In the genomic region with DNA sequence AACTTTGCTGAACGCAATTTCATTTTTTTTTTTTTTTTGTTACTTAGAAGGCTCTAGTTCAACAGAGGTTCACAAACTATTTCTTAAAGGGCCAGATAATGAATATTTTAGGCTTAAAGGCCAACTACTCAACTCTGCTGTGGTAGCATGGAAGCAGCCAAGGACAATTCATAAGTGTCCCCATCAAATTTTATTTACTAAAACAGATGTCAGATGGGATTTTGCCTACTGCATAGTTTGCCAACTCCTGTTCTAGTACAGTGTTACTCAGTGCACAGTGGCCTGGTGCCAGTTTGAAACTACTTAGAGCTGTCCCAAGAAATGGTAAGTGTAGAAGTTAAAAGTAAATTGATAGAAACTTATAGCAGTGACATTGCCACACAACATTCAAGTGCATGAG, we compare ENCODE assay signal across 9 cellular contexts.
"Had no signal": no experiment of that assay in that cellular context is flagged by ENCODE, and none has a peak within 500 bp of the region (broad histone marks: within the 10 kb centered on the region; RNA-seq: fewer than 3 reads in every experiment).

No MANE protein-coding gene starts in this region.

- H3K9ac ChIP-seq: GM23248 had no signal

- ATAC-seq: HCT116, K562 had no signal

- DNase-seq: GM23248, GOT3, H7, HFFc6, IMR-90 had no signal

- H3K36me3 ChIP-seq: HAP-1 had no signal

- H3K27ac ChIP-seq: GM23248 had no signal

- H3K4me3 Mint-ChIP-seq: HFFc6 had no signal

- H3K27ac Mint-ChIP-seq: HFFc6 had no signal

- FAIRE-seq: HTR-8/SVneo, K562 had no signal

- H3K4me3 ChIP-seq: GM23248, HAP-1, K562 had no signal

- H2AFZ ChIP-seq: GM23248 had no signal

- H3K9me3 ChIP-seq: HAP-1 had no signal

- H3K4me1 ChIP-seq: HAP-1 had no signal
